Comparison of ENCODE assay signal across 15 cellular contexts in the genomic region with DNA sequence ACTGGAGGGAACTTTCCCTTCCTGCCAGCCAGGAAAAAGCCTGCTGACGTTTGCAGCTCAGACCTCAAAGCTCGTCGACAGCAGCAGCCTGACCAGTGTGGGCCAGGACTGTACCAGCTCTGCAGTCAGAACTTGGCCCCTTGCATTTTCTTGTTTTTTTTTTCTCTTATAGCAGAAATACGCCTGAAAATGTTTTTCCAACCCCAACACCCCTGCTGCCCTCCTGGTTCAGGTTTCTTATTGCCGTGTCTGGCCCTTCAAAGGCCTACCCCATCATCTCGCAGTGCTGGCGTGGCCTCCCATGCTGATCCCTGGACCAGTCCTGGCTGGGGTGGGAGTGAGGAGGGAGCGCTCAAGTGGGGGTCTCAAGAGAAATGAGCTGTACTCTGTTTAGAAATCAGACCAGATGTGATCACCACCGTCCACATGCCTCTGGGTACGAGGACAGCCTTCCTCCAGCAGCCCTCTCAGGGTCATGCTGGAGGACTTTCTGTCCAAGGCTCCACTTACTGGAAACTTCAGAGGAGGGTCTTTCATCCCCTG.
"Had no signal": no experiment of that assay in that cellular context is flagged by ENCODE, and none has a peak within 500 bp of the region (broad histone marks: within the 10 kb centered on the region; RNA-seq: fewer than 3 reads in every experiment).

No MANE protein-coding gene starts in this region.

- H3K36me3 Mint-ChIP-seq: naive B cell had no signal

- H3K27me3 Mint-ChIP-seq: activated naive CD8-positive, alpha-beta T cell treated with anti-CD3 and anti-CD28 coated beads, Interleukin-2, amount 10 ng/mL, durations not matched to agents 7 days and 5 days; dendritic cell treated with granulocyte-macrophage colony-stimulating factor and Interleukin-4, amounts not matched to agents 40 ng/mL and 50 ng/mL, for 4 days; effector memory CD8-positive, alpha-beta T cell; naive B cell had no signal

- H3K4me1 ChIP-seq: prostate gland had no signal

- H3K9me3 Mint-ChIP-seq: activated naive CD8-positive, alpha-beta T cell treated with anti-CD3 and anti-CD28 coated beads, Interleukin-2, amount 10 ng/mL, durations not matched to agents 7 days and 5 days; activated T-cell treated with anti-CD3 and anti-CD28 coated beads, Interleukin-2, amount 50 U/mL, for 72 hours; dendritic cell treated with granulocyte-macrophage colony-stimulating factor and Interleukin-4, amounts not matched to agents 40 ng/mL and 50 ng/mL, for 4 days; effector memory CD8-positive, alpha-beta T cell; naive B cell had no signal

- H3K9me3 ChIP-seq: prostate gland had no signal

- H3K27ac ChIP-seq: prostate gland had no signal

- H3K4me3 Mint-ChIP-seq: activated naive CD8-positive, alpha-beta T cell treated with anti-CD3 and anti-CD28 coated beads, Interleukin-2, amount 10 ng/mL, durations not matched to agents 7 days and 5 days; activated T-cell treated with anti-CD3 and anti-CD28 coated beads, Interleukin-2, amount 50 U/mL, for 72 hours; dendritic cell treated with granulocyte-macrophage colony-stimulating factor and Interleukin-4, amounts not matched to agents 40 ng/mL and 50 ng/mL, for 4 days; effector memory CD8-positive, alpha-beta T cell; naive B cell had no signal

- DNase-seq: activated gamma-delta T cell treated with Interleukin-2 at 50 U/mL for 16 hours; activated naive CD8-positive, alpha-beta T cell treated with anti-CD3 and anti-CD28 coated beads, Interleukin-2, amount 10 ng/mL, durations not matched to agents 7 days and 5 days; activated T-cell treated with anti-CD3 and anti-CD28 coated beads, Interleukin-2, amount 50 U/mL, for 72 hours; central memory CD4-positive, alpha-beta T cell; effector memory CD8-positive, alpha-beta T cell; erythroblast; left colon; naive B cell; SHP77 treated with DMSO at 0.1 percent for 48 hours; stimulated activated CD4-positive, alpha-beta T cell treated with anti-CD3 and anti-CD28 coated beads, Interleukin-12 subunit alpha, Interleukin-12 subunit beta, amount 100 ng/mL, for 4 hours; stimulated activated CD4-positive, alpha-beta T cell treated with anti-CD3 and anti-CD28 coated beads, Interleukin-2, amount 100 ng/mL, for 48 hours; stimulated activated naive CD4-positive, alpha-beta T cell treated with Interleukin-2 at 50 U/mL for 16 hours had no signal

- H3K27ac Mint-ChIP-seq: activated naive CD8-positive, alpha-beta T cell treated with anti-CD3 and anti-CD28 coated beads, Interleukin-2, amount 10 ng/mL, durations not matched to agents 7 days and 5 days; activated T-cell treated with anti-CD3 and anti-CD28 coated beads, Interleukin-2, amount 50 U/mL, for 72 hours; dendritic cell treated with granulocyte-macrophage colony-stimulating factor and Interleukin-4, amounts not matched to agents 40 ng/mL and 50 ng/mL, for 4 days; effector memory CD8-positive, alpha-beta T cell; naive B cell had no signal

- H3K4me3 ChIP-seq: prostate gland had no signal

- ATAC-seq: activated CD4-positive, CD25-positive, alpha-beta regulatory T cell treated with anti-CD3 and anti-CD28 coated beads, Interleukin-2, amount 50 U/mL, for 24 hours; activated T-cell treated with anti-CD3 and anti-CD28 coated beads, Interleukin-2, amount 50 U/mL, for 72 hours; effector memory CD8-positive, alpha-beta T cell; left colon had no signal

- H3K36me3 ChIP-seq: prostate gland had no signal
